ENCODE assay signal across 13 cellular contexts in the genomic region with DNA sequence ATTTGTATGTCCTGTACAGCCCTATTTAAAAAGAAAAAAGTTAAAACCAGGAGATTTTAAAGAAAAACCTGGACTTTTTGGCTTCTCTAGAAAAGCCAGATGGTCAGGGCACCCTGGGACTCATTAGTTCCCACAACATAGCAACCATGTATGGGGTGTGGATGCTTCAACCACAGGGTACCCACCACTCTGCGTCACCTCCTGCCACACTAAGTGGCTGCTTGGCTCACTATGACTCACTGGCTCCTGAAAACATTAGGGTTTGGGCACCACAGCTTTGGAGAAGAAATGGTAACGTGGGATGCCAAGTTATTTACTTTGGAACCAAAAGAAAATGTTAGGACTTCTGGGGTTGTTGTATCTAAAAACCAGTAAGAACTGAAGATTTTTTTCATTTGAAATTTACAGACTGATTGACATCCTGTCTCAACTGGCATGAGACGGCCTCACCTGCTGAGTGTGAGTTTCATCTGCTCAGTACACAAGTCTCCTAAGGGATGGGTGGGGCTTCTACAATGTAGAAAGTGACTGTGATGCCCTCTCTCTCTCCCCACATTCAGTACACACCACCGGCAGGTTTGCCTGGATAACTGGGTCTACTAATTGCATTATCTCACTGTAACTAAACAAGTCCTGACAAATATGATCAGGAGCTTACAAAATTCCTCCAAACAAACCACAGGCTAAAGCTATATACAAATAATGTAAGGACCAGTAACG.
DNase-seq lines count a peak whose midpoint lies in the region; ATAC-seq, FAIRE-seq and TF ChIP-seq lines count a peak whose summit lies in the region.
"Had no signal": no experiment of that assay in that cellular context is flagged by ENCODE, and none has a peak within 500 bp of the region (broad histone marks: within the 10 kb centered on the region; RNA-seq: fewer than 3 reads in every experiment).

No MANE protein-coding gene starts in this region.

- CTCF ChIA-PET in activated CD4-positive, alpha-beta memory T cell treated with anti-CD3 and anti-CD28 coated beads, Interleukin-2, amount 10 ng/mL, durations not matched to agents 7 days and 5 days (lab: Charles Lee), result interaction anchor here (0.7 to 1.7 kb wide), 3 partner anchors 14 to 364 kb away, joined by 3 to 6 read pairs (median 5); partner anchors contain the start of gene SNX18

- peaks cover 0 to 2% (median 0%) of the 10 kb centered on the region in 3 donors for H3K4me1 ChIP-seq in pancreas

- no peak for TF ChIP-seq CTCF in pancreas (IDR thresholded peaks at IDR 0.05)

- peaks cover 25% of the 10 kb centered on the region for H3K4me1 Mint-ChIP-seq in activated CD4-positive, alpha-beta memory T cell treated with anti-CD3 and anti-CD28 coated beads, Interleukin-2, amount 10 ng/mL, durations not matched to agents 7 days and 5 days

- ATAC-seq in GM18505 (IDR thresholded peaks at IDR 0.05; ENCODE audit: unreplicated experiment) (no peak), pancreas (no peak)

- POLR2A ChIA-PET in activated CD4-positive, alpha-beta memory T cell treated with anti-CD3 and anti-CD28 coated beads, Interleukin-2, amount 10 ng/mL, durations not matched to agents 7 days and 5 days (lab: Charles Lee), result no interaction called here

- 65 to 83% methylated on average over 5 of the region's 5 CpGs for WGBS in pancreas, 2 donors

- H3K27ac Mint-ChIP-seq in activated CD4-positive, alpha-beta memory T cell treated with anti-CD3 and anti-CD28 coated beads, Interleukin-2, amount 10 ng/mL, durations not matched to agents 7 days and 5 days, result peak overlapping the region; percentile 17
- H3K27ac Mint-ChIP-seq: nephron progenitor cell had no signal

- no peaks in the 10 kb centered on the region for H3K9me3 Mint-ChIP-seq in activated CD4-positive, alpha-beta memory T cell treated with anti-CD3 and anti-CD28 coated beads, Interleukin-2, amount 10 ng/mL, durations not matched to agents 7 days and 5 days

- no peak for FAIRE-seq in pancreas (lab: Jason Lieb, UNC)

- peak; percentile 42 for DNase-seq in stimulated activated CD4-positive, alpha-beta T cell treated with anti-CD3 and anti-CD28 coated beads, Interleukin-15, amount 100 ng/mL, for 24 hours
- no peak for DNase-seq in stimulated activated CD4-positive, alpha-beta T cell treated with anti-CD3 and anti-CD28 coated beads, Interleukin-4, amount 100 ng/mL, for 4 hours
- peak; percentile 67 for DNase-seq in activated CD4-positive, alpha-beta memory T cell treated with anti-CD3 and anti-CD28 coated beads, Interleukin-2, amount 10 ng/mL, durations not matched to agents 7 days and 5 days
- DNase-seq in kidney tubule cell (ENCODE audit: low spot score) (peak; percentile 53), NCI-H2227 treated with DMSO at 0.1 percent for 48 hours (lab: John Stamatoyannopoulos, UW) (no peak), pancreas (no peak)
- DNase-seq: activated T-cell treated with anti-CD3 and anti-CD28 coated beads, Interleukin-2, amount 50 U/mL, for 4 hours; AML-193; dermis blood vessel endothelial cell; KBM-7; NCI-H1436; nephron progenitor cell had no signal

- no peaks in the 10 kb centered on the region for H3K27me3 ChIP-seq in pancreas

- no peaks in the 10 kb centered on the region for H3K9me3 ChIP-seq in pancreas

- H3K36me3 Mint-ChIP-seq in activated CD4-positive, alpha-beta memory T cell treated with anti-CD3 and anti-CD28 coated beads, Interleukin-2, amount 10 ng/mL, durations not matched to agents 7 days and 5 days (ENCODE audit: low read depth), result peaks cover 6% of the 10 kb centered on the region

- H3K4me3 Mint-ChIP-seq in activated CD4-positive, alpha-beta memory T cell treated with anti-CD3 and anti-CD28 coated beads, Interleukin-2, amount 10 ng/mL, durations not matched to agents 7 days and 5 days, result no peak overlapping the region
- H3K4me3 Mint-ChIP-seq: activated T-cell treated with anti-CD3 and anti-CD28 coated beads, Interleukin-2, amount 50 U/mL, for 4 hours had no signal

- no peak for TF ChIP-seq POLR2A in GM18505 (IDR thresholded peaks at IDR 0.05; ENCODE audit: borderline replicate concordance, extremely low read depth, insufficient read depth, insufficient read length)

- H3K27ac ChIP-seq in pancreas, result no peak overlapping the region

- H3K4me3 ChIP-seq in pancreas, result no peak overlapping the region

- peaks cover 73% of the 10 kb centered on the region for H3K27me3 Mint-ChIP-seq in activated CD4-positive, alpha-beta memory T cell treated with anti-CD3 and anti-CD28 coated beads, Interleukin-2, amount 10 ng/mL, durations not matched to agents 7 days and 5 days

- H3K36me3 ChIP-seq in pancreas, result no peaks in the 10 kb centered on the region

- intact Hi-C loops in pancreas (cut with DNase I), result no loop called here

Comparison
In these comparisons a context has a peak if more than half of its experiments do, and no peak if none do; other contexts are left out.
1. DNase-seq: peak in stimulated activated CD4-positive, alpha-beta T cell treated with anti-CD3 and anti-CD28 coated beads, Interleukin-15, amount 100 ng/mL, for 24 hours (single experiment), activated CD4-positive, alpha-beta memory T cell treated with anti-CD3 and anti-CD28 coated beads, Interleukin-2, amount 10 ng/mL, durations not matched to agents 7 days and 5 days (single experiment) and kidney tubule cell (single experiment); none in stimulated activated CD4-positive, alpha-beta T cell treated with anti-CD3 and anti-CD28 coated beads, Interleukin-4, amount 100 ng/mL, for 4 hours (0 of 2), NCI-H2227 treated with DMSO at 0.1 percent for 48 hours (single experiment) and pancreas (0 of 6).